Comparison of ENCODE assay signal across 1 cellular context in genomic region chr6:13814176-13814937, GRCh38.
TF ChIP-seq lines count a peak whose summit lies in the region.

MCUR1 (minus strand) TSS chr6:13814557; CDS start chr6:13814429, 128 bp downstream.

TF ChIP-seq in HepG2, 621 proteins besides CTCF, POLR2A, EP300 and RAD21 (continued from another document and continues in another):
- TF ChIP-seq ZNF607 (CRISPR knock-in tag; IDR thresholded peaks at IDR 0.05; ENCODE audit: borderline replicate concordance) (no peak; the same call in 1 of the 2 replicates), ZBTB2 (CRISPR knock-in tag; IDR thresholded peaks at IDR 0.05; ENCODE audit: low read depth) (peak; percentile 93), ZNF274 (CRISPR knock-in tag; IDR thresholded peaks at IDR 0.05) (peak; percentile 71; the same call in 1 of the 2 replicates), ARNT2 (CRISPR knock-in tag; IDR thresholded peaks at IDR 0.05; ENCODE audit: low read depth) (peak; percentile 88; the same call in 1 of the 2 replicates), RARA (CRISPR knock-in tag; IDR thresholded peaks at IDR 0.05) (peak; percentile 1; the same call in 1 of the 2 replicates), ZFP1 (CRISPR knock-in tag; IDR thresholded peaks at IDR 0.05) (no peak), HNRNPL (IDR thresholded peaks at IDR 0.05; ENCODE audit: low read depth, low read length) (no peak), MED13 (CRISPR knock-in tag; IDR thresholded peaks at IDR 0.05) (0 out of 2 replicates have a peak, but pooled peaks have one; percentile 66), NFE2L1 (CRISPR knock-in tag; IDR thresholded peaks at IDR 0.05; ENCODE audit: borderline replicate concordance) (no peak), ISL2 (CRISPR knock-in tag; IDR thresholded peaks at IDR 0.05) (peak; percentile 60), ZNF691 (CRISPR knock-in tag; IDR thresholded peaks at IDR 0.05; ENCODE audit: borderline replicate concordance, low read depth) (no peak; the same call in 1 of the 2 replicates), ZNF75D (CRISPR knock-in tag; IDR thresholded peaks at IDR 0.05; ENCODE audit: borderline replicate concordance) (no peak), ZNF546 (CRISPR knock-in tag; conservative IDR thresholded peaks at IDR 0.05) (peak; percentile 88), E2F5 (CRISPR knock-in tag; conservative IDR thresholded peaks at IDR 0.05) (0 out of 2 replicates have a peak, but pooled peaks have one; percentile 74), ZNF563 (CRISPR knock-in tag; IDR thresholded peaks at IDR 0.05) (peak; percentile 99), PHF8 (CRISPR knock-in tag; IDR thresholded peaks at IDR 0.05) (peak; percentile 96), TAF15 (IDR thresholded peaks at IDR 0.05; ENCODE audit: low read depth, low read length, poor library complexity, severe bottlenecking) (peak; percentile 23), ZNF10 (CRISPR knock-in tag; IDR thresholded peaks at IDR 0.05; ENCODE audit: borderline replicate concordance, low read depth) (no peak), FLYWCH1 (CRISPR knock-in tag; IDR thresholded peaks at IDR 0.05) (0 out of 2 replicates have a peak, but pooled peaks have one; percentile 52), U2AF2 (IDR thresholded peaks at IDR 0.05; ENCODE audit: low read depth, low read length) (no peak), GATAD1 (CRISPR knock-in tag; IDR thresholded peaks at IDR 0.05) (peak; percentile 7; the same call in 1 of the 2 replicates), CREB3 (CRISPR knock-in tag; IDR thresholded peaks at IDR 0.05) (peak; percentile 95), HNF4A (CRISPR knock-in tag; IDR thresholded peaks at IDR 0.05) (peak; percentile 57), ZNF616 (CRISPR knock-in tag; IDR thresholded peaks at IDR 0.05; ENCODE audit: low read depth) (peak; percentile 91; the same call in 1 of the 2 replicates), ZNF18 (CRISPR knock-in tag; IDR thresholded peaks at IDR 0.05; ENCODE audit: insufficient replicate concordance) (peak; percentile 66), DMAP1 (CRISPR knock-in tag; IDR thresholded peaks at IDR 0.05) (peak; percentile 93), SMC3 (IDR thresholded peaks at IDR 0.05; ENCODE audit: low read length) (no peak), GRHL1 (CRISPR knock-in tag; conservative IDR thresholded peaks at IDR 0.05) (no peak), MXD3 (CRISPR knock-in tag; IDR thresholded peaks at IDR 0.05) (peak; percentile 89), MYPOP (CRISPR knock-in tag; IDR thresholded peaks at IDR 0.05) (peak; percentile 98), ZBTB42 (CRISPR knock-in tag; IDR thresholded peaks at IDR 0.05) (no peak), THRA (CRISPR knock-in tag; IDR thresholded peaks at IDR 0.05; ENCODE audit: borderline replicate concordance) (no peak), JARID2 (CRISPR knock-in tag; IDR thresholded peaks at IDR 0.05; ENCODE audit: insufficient replicate concordance) (peak; percentile 51), ZNF678 (CRISPR knock-in tag; IDR thresholded peaks at IDR 0.05) (no peak), RFXANK (CRISPR knock-in tag; IDR thresholded peaks at IDR 0.05) (no peak), BCLAF1 (IDR thresholded peaks at IDR 0.05) (no peak), TIGD3 (CRISPR knock-in tag; IDR thresholded peaks at IDR 0.05; ENCODE audit: borderline replicate concordance) (no peak), ZNF343 (CRISPR knock-in tag; IDR thresholded peaks at IDR 0.05) (no peak), RELA (CRISPR knock-in tag; IDR thresholded peaks at IDR 0.05) (no peak), PCBP1 (IDR thresholded peaks at IDR 0.05; ENCODE audit: borderline replicate concordance, low read depth, low read length) (no peak), ZGPAT (CRISPR knock-in tag; IDR thresholded peaks at IDR 0.05) (peak; percentile 84), ZNF280B (CRISPR knock-in tag; IDR thresholded peaks at IDR 0.05; ENCODE audit: borderline replicate concordance) (0 out of 2 replicates have a peak, but pooled peaks have one; percentile 33), ZNF83 (CRISPR knock-in tag; IDR thresholded peaks at IDR 0.05; ENCODE audit: borderline replicate concordance) (peak; percentile 96; the same call in 1 of the 2 replicates), SNAI1 (CRISPR knock-in tag; IDR thresholded peaks at IDR 0.05; ENCODE audit: borderline replicate concordance) (0 out of 2 replicates have a peak, but pooled peaks have one; percentile 35)
